Comparison of ENCODE assay signal across 29 cellular contexts in genomic region chr3:98903705-98904481, GRCh38. TPM values are rescaled to one million over a fixed set of nuclear protein-coding genes. Genes with fewer than 3 reads are reported as not detected.
DNase-seq lines count a peak whose midpoint lies in the region; ATAC-seq, FAIRE-seq and TF ChIP-seq lines count a peak whose summit lies in the region.
"Had no signal": no experiment of that assay in that cellular context is flagged by ENCODE, and none has a peak within 500 bp of the region (broad histone marks: within the 10 kb centered on the region; RNA-seq: fewer than 3 reads in every experiment).

No MANE protein-coding gene starts in this region.

- H3K4me1 ChIP-seq in RWPE2 (ENCODE audit: insufficient read depth, poor library complexity, severe bottlenecking) = peaks cover 22% of the 10 kb centered on the region
- H3K4me1 ChIP-seq: uterus had no signal

- H3K4me3 ChIP-seq in RWPE2 (ENCODE audit: severe bottlenecking) (no peak overlapping the region), epithelial cell of proximal tubule (ENCODE audit: low read depth, low read length) (peak overlapping the region; percentile 8)
- H3K4me3 ChIP-seq: lung, SK-N-MC, suprapubic skin, uterus had no signal

- no peak for TF ChIP-seq POLR2A in H54 (IDR thresholded peaks at IDR 0.05; ENCODE audit: low read depth, low read length)

- ATAC-seq in RWPE2 (ENCODE audit: low read depth) = no peak
- ATAC-seq: activated CD4-positive, CD25-positive, alpha-beta regulatory T cell treated with anti-CD3 and anti-CD28 coated beads, Interleukin-2, amount 50 U/mL, for 24 hours; sciatic nerve; stimulated activated naive B cell treated with anti-CD40 and anti-IgM and Interleukin-4, amounts not matched to agents 10 μg/mL and 1 μg/mL and 100 μg/mL, for 72 hours; T-helper 17 cell had no signal

- peaks cover 19% of the 10 kb centered on the region for H3K36me3 ChIP-seq in RWPE2 (ENCODE audit: low read depth)
- H3K36me3 ChIP-seq: suprapubic skin, uterus had no signal

- TF ChIP-seq CTCF in RWPE2 (IDR thresholded peaks at IDR 0.05; ENCODE audit: poor library complexity, severe bottlenecking) (no peak), epithelial cell of proximal tubule (conservative IDR thresholded peaks at IDR 0.05; ENCODE audit: low read depth, low read length) (peak; percentile 22)

- no peaks in the 10 kb centered on the region for H3K27me3 ChIP-seq in RWPE2 (ENCODE audit: insufficient read depth, poor library complexity, severe bottlenecking)
- H3K27me3 ChIP-seq: suprapubic skin, uterus had no signal

- DNase-seq in H54 (ENCODE audit: insufficient read length, low spot score) = no peak
- no peak for DNase-seq in RWPE2 (ENCODE audit: low spot score)
- DNase-seq in epithelial cell of proximal tubule (ENCODE audit: low read depth) = no peak
- DNase-seq in renal cortical epithelial cell (ENCODE audit: low read depth) = peak; percentile 51
- DNase-seq in COLO668 (lab: John Stamatoyannopoulos, UW; ENCODE audit: unreplicated experiment) = no peak
- no peak for DNase-seq in caudate nucleus (lab: John Stamatoyannopoulos, UW)
- no peak for DNase-seq in DMS 273 (lab: John Stamatoyannopoulos, UW; ENCODE audit: unreplicated experiment)
- DNase-seq: activated CD4-positive, alpha-beta memory T cell treated with anti-CD3 and anti-CD28 coated beads for 36 hours; activated CD8-positive, alpha-beta memory T cell treated with anti-CD3 and anti-CD28 coated beads, Interleukin-2, amount 50 U/mL, for 4 hours; activated naive CD4-positive, alpha-beta T cell treated with anti-CD3 and anti-CD28 coated beads for 36 hours; CD4-positive, alpha-beta T cell; DMS153; glutamatergic neuron; KBM-7; kidney; NCI-H1436 treated with DMSO at 0.1 percent for 48 hours; NCI-H2107; NCI-H446; NCI-H774; posterior cingulate gyrus; stimulated activated naive B cell treated with anti-CD40 and anti-IgM and Interleukin-4, amounts not matched to agents 10 μg/mL and 1 μg/mL and 100 μg/mL, for 72 hours; T-helper 17 cell; uterus had no signal

- H3K27ac ChIP-seq in RWPE2 (ENCODE audit: poor library complexity, severe bottlenecking) (peak overlapping the region; percentile 78), caudate nucleus (ENCODE audit: low read depth, low read length) (no peak overlapping the region)
- H3K27ac ChIP-seq: RWPE1, SK-N-MC, suprapubic skin, uterus had no signal

- no peaks in the 10 kb centered on the region for H3K9me3 ChIP-seq in RWPE2 (ENCODE audit: severe bottlenecking)
- H3K9me3 ChIP-seq: suprapubic skin, uterus had no signal

- FAIRE-seq in H54 (lab: Jason Lieb, UNC) = peak; percentile 88
- FAIRE-seq: kidney had no signal

RNA-seq across cellular contexts. Expression of gene DCBLD2, which starts 2.4 kb away (rescaled TPM):
- total RNA-seq in epithelial cell of proximal tubule (621 and 846 TPM in 2 replicates), renal cortical epithelial cell (391 and 1,095 TPM in 2 replicates)
